Comparison of ENCODE assay signal across 17 cellular contexts in the genomic region with DNA sequence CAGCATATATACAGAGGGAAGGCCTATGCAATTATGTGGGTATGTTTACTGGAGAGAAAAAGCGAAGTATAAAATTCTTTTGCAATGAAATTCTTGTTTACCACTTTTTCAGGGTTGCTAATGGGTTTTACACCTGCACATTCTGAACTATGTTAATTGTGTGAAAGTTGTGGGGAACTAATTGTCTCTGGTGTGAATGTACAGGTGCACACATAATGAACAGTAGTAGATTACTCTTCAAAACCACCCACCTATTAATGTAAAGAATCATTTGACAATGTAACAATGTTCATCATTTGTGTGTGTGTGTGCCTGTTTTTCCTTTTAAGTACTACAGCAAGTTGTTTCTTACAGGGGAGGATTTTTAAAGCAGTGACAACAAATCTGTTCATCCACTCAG.
DNase-seq lines count a peak whose midpoint lies in the region; ATAC-seq and TF ChIP-seq lines count a peak whose summit lies in the region.
"Had no signal": no experiment of that assay in that cellular context is flagged by ENCODE, and none has a peak within 500 bp of the region (broad histone marks: within the 10 kb centered on the region; RNA-seq: fewer than 3 reads in every experiment).

No MANE protein-coding gene starts in this region.

- H3K27ac Mint-ChIP-seq in WTC11, result peak overlapping the region; percentile 7; the same call in 1 of the 2 replicates
- H3K27ac Mint-ChIP-seq: CD4-positive, alpha-beta memory T cell had no signal

- peaks cover 6% of the 10 kb centered on the region for H3K9me3 Mint-ChIP-seq in WTC11

- ATAC-seq in GM18511 (IDR thresholded peaks at IDR 0.05; ENCODE audit: unreplicated experiment), result peak; percentile 10
- ATAC-seq in GM18517 (IDR thresholded peaks at IDR 0.05; ENCODE audit: unreplicated experiment), result peak; percentile 2
- ATAC-seq in WTC11, result no peak
- ATAC-seq in GM18520 (IDR thresholded peaks at IDR 0.05; ENCODE audit: unreplicated experiment), result no peak
- no peak for ATAC-seq in HG02973 (IDR thresholded peaks at IDR 0.05; ENCODE audit: unreplicated experiment)

- CTCF ChIA-PET in WTC11 (lab: Charles Lee), result no interaction called here

- no peaks in the 10 kb centered on the region for H3K27me3 Mint-ChIP-seq in WTC11 (ENCODE audit: low read depth)
- H3K27me3 Mint-ChIP-seq: CD4-positive, alpha-beta memory T cell had no signal

- DNase-seq in NCI-H1417 treated with DMSO at 0.1 percent for 48 hours (lab: John Stamatoyannopoulos, UW) (peak; percentile 86), WTC11 (ENCODE audit: low spot score) (no peak), NCI-H2171 treated with DMSO at 0.1 percent for 48 hours (lab: John Stamatoyannopoulos, UW) (no peak), NCI-H146 treated with DMSO at 0.1 percent for 48 hours (lab: John Stamatoyannopoulos, UW; ENCODE audit: unreplicated experiment) (no peak)
- DNase-seq: C1 segment of cervical spinal cord; Calu3; CD4-positive, alpha-beta memory T cell; COR-L47; DMS79 treated with DMSO at 0.1 percent for 48 hours; GF-D8; GM23248; H7; HCEC 1CT had no signal

- H3K36me3 Mint-ChIP-seq in WTC11, result no peaks in the 10 kb centered on the region
- H3K36me3 Mint-ChIP-seq: CD4-positive, alpha-beta memory T cell had no signal

- peaks cover 36% of the 10 kb centered on the region for H3K4me1 Mint-ChIP-seq in WTC11
- H3K4me1 Mint-ChIP-seq: CD4-positive, alpha-beta memory T cell had no signal

- no peak overlapping the region for H3K4me3 Mint-ChIP-seq in WTC11
- H3K4me3 Mint-ChIP-seq: CD4-positive, alpha-beta memory T cell had no signal

- no peak for TF ChIP-seq CTCF in WTC11 (IDR thresholded peaks at IDR 0.05)

- POLR2A ChIA-PET in WTC11 (lab: Charles Lee), result no interaction called here

TF ChIP-seq in WTC11, 78 proteins besides CTCF, POLR2A, EP300 and RAD21:
- TF ChIP-seq MLX (CRISPR knock-in tag; IDR thresholded peaks at IDR 0.05) (no peak), ARID4B (CRISPR knock-in tag; IDR thresholded peaks at IDR 0.05; ENCODE audit: borderline replicate concordance) (no peak), NR1H2 (CRISPR knock-in tag; IDR thresholded peaks at IDR 0.05) (no peak), TP53 (CRISPR knock-in tag; IDR thresholded peaks at IDR 0.05) (no peak), ZNF423 (CRISPR knock-in tag; IDR thresholded peaks at IDR 0.05) (no peak)
- TF ChIP-seq, protein P1, sequence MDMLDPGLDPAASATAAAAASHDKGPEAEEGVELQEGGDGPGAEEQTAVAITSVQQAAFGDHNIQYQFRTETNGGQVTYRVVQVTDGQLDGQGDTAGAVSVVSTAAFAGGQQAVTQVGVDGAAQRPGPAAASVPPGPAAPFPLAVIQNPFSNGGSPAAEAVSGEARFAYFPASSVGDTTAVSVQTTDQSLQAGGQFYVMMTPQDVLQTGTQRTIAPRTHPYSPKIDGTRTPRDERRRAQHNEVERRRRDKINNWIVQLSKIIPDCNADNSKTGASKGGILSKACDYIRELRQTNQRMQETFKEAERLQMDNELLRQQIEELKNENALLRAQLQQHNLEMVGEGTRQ (CRISPR knock-in tag; IDR thresholded peaks at IDR 0.05), result no peak
- TF ChIP-seq, protein P2, sequence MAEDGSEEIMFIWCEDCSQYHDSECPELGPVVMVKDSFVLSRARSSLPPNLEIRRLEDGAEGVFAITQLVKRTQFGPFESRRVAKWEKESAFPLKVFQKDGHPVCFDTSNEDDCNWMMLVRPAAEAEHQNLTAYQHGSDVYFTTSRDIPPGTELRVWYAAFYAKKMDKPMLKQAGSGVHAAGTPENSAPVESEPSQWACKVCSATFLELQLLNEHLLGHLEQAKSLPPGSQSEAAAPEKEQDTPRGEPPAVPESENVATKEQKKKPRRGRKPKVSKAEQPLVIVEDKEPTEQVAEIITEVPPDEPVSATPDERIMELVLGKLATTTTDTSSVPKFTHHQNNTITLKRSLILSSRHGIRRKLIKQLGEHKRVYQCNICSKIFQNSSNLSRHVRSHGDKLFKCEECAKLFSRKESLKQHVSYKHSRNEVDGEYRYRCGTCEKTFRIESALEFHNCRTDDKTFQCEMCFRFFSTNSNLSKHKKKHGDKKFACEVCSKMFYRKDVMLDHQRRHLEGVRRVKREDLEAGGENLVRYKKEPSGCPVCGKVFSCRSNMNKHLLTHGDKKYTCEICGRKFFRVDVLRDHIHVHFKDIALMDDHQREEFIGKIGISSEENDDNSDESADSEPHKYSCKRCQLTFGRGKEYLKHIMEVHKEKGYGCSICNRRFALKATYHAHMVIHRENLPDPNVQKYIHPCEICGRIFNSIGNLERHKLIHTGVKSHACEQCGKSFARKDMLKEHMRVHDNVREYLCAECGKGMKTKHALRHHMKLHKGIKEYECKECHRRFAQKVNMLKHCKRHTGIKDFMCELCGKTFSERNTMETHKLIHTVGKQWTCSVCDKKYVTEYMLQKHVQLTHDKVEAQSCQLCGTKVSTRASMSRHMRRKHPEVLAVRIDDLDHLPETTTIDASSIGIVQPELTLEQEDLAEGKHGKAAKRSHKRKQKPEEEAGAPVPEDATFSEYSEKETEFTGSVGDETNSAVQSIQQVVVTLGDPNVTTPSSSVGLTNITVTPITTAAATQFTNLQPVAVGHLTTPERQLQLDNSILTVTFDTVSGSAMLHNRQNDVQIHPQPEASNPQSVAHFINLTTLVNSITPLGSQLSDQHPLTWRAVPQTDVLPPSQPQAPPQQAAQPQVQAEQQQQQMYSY (CRISPR knock-in tag; IDR thresholded peaks at IDR 0.05), result no peak

Comparison
In these comparisons a context has a peak if more than half of its experiments do, and no peak if none do; other contexts are left out.
1. ATAC-seq: peak in GM18511 (single experiment) and GM18517 (single experiment); none in WTC11 (single experiment), GM18520 (single experiment) and HG02973 (single experiment).